In genomic region chr16:75269358-75269757, GRCh38 we compare ENCODE assay signal across 12 cellular contexts. TPM values are rescaled to one million over a fixed set of nuclear protein-coding genes. Genes with fewer than 3 reads are reported as not detected.
DNase-seq lines count a peak whose midpoint lies in the region; ATAC-seq, FAIRE-seq and TF ChIP-seq lines count a peak whose summit lies in the region.
"Not testable (repeated sequence)": the region's sequence is repeated elsewhere in the genome, so short reads cannot be mapped to it uniquely, and the experiment has no call there.
"Had no signal": no experiment of that assay in that cellular context is flagged by ENCODE, and none has a peak within 500 bp of the region (broad histone marks: within the 10 kb centered on the region; RNA-seq: fewer than 3 reads in every experiment).

No MANE protein-coding gene starts in this region.

- H3K36me3 ChIP-seq in HCT116 (ENCODE audit: control insufficient read depth in 1 of 2, insufficient read depth in 2 of 2, low read length in 2 of 2); HepG2 (replicated peaks in 1 of 2; ENCODE audit: control insufficient read depth in 1 of 2, insufficient read depth in 2 of 2, low read length in 2 of 2); parathyroid adenoma (ENCODE audit: control insufficient read depth, insufficient read depth, low read length): not testable (repeated sequence)

- not testable (repeated sequence) for H3K9me2 ChIP-seq in HCT116 (ENCODE audit: insufficient read depth)

- H3K9ac ChIP-seq in HCT116 (ENCODE audit: low read length); HepG2 (ENCODE audit: insufficient read depth, low read depth, low read length); parathyroid adenoma: not testable (repeated sequence)

- FAIRE-seq in A549 (lab: Jason Lieb, UNC); HepG2 (lab: Jason Lieb, UNC): not testable (repeated sequence)

- not testable (repeated sequence) for H4K20me1 ChIP-seq in HCT116 (ENCODE audit: insufficient read depth); HepG2 (ENCODE audit: insufficient read depth, low read length)

- H3K36me3 Mint-ChIP-seq in WTC11; nephron (ENCODE audit: low read depth): not testable (repeated sequence)

- DNase-seq in A549 (ENCODE audit: low read depth in 1 of 2, low spot score in 1 of 2); HCT116 (ENCODE audit: low read depth, low spot score); WTC11 (ENCODE audit: low spot score); HepG2 (ENCODE audit: low spot score): not testable (repeated sequence)
- DNase-seq in M059J (ENCODE audit: low read depth) = peak; percentile 71

- ATAC-seq in A549, HCT116, WTC11, HepG2: not testable (repeated sequence)

- 0 out of 2 replicates have a peak overlapping the region, but pooled peaks have one; percentile 63 for H3K27ac Mint-ChIP-seq in WTC11
- peak overlapping the region; percentile 53 to 84 (median 74) for H3K27ac Mint-ChIP-seq in nephron

- TF ChIP-seq POLR2A in A549 (IDR thresholded peaks at IDR 0.05; ENCODE audit: low read length); HCT116 (IDR thresholded peaks at IDR 0.05; ENCODE audit: borderline replicate concordance, extremely low read depth, insufficient read depth, insufficient read length); HepG2 (IDR thresholded peaks at IDR 0.05; ENCODE audit: insufficient read depth in 1 of 2, low read depth in 2 of 2, low read length in 2 of 2): not testable (repeated sequence)

- H3K27ac ChIP-seq in A549; HCT116 (ENCODE audit: low read depth, low read length); HepG2 (ENCODE audit: extremely low read length, insufficient read depth, low read length); parathyroid adenoma: not testable (repeated sequence)

- not testable (repeated sequence) for BruUV-seq in HCT116 (replicated peaks; lab: Mats Ljungman, UMichigan); HepG2 (replicated peaks; lab: Mats Ljungman, UMichigan)

- not testable (repeated sequence) for H3K27me3 Mint-ChIP-seq in WTC11 (ENCODE audit: low read depth); nephron (ENCODE audit: low read depth)

- RAD21 ChIA-PET in HCT116 (lab: Charles Lee; ENCODE audit: low non-redundant PET in 1 of 2, low total read pairs in 2 of 2, uncharacterized antibody in 2 of 2, unreplicated experiment in 2 of 2) = not testable (repeated sequence)

- CTCF ChIA-PET in A549 (lab: Yijun Ruan, JAX) (interaction anchor here (4.3 kb wide), 1 partner anchor 36 kb away, joined by 31 read pairs; no protein-coding TSS in a partner anchor), WTC11 (lab: Charles Lee) (interaction anchor here (0.6 kb wide), 1 partner anchor 15 kb away, joined by 3 read pairs; no protein-coding TSS in a partner anchor)
- CTCF ChIA-PET in HCT116 (lab: Charles Lee); HepG2 (lab: Yijun Ruan, JAX; ENCODE audit: low intra/inter-chr PET ratio, low total read pairs): not testable (repeated sequence)

- H3K9me3 ChIP-seq in A549; HCT116 (ENCODE audit: control insufficient read depth in 1 of 2, insufficient read depth in 1 of 2, low read depth in 1 of 2, low read length in 2 of 2); HepG2 (ENCODE audit: low read length); parathyroid adenoma (ENCODE audit: control insufficient read depth, low read length): not testable (repeated sequence)

- H3K4me1 Mint-ChIP-seq in WTC11 (peaks cover 12% of the 10 kb centered on the region), nephron (peaks cover 13% of the 10 kb centered on the region)

- not testable (repeated sequence) for H3K9me3 Mint-ChIP-seq in WTC11, nephron

- H3K4me2 ChIP-seq in A549; HepG2 (ENCODE audit: low read depth, low read length): not testable (repeated sequence)
- H3K4me2 ChIP-seq in HCT116 (ENCODE audit: low read length) = peak overlapping the region; percentile 31; the same call in 1 of the 2 replicates
- H3K4me2 ChIP-seq in parathyroid adenoma (ENCODE audit: low read length) = peak overlapping the region; percentile 53

- not testable (repeated sequence) for TF ChIP-seq CTCF in A549 (IDR thresholded peaks at IDR 0.05); HCT116 (IDR thresholded peaks at IDR 0.05 in 2 of 3, conservative IDR thresholded peaks at IDR 0.05 in 1 of 3; ENCODE audit: borderline replicate concordance in 1 of 3, insufficient read depth in 1 of 3, low read depth in 2 of 3, low read length in 2 of 3); WTC11 (IDR thresholded peaks at IDR 0.05); HepG2 (CRISPR knock-in tag; IDR thresholded peaks at IDR 0.05); nephron (IDR thresholded peaks at IDR 0.05; ENCODE audit: unreplicated experiment in 3 of 3); parathyroid adenoma (IDR thresholded peaks at IDR 0.05)

- H3K79me2 ChIP-seq in HCT116 (ENCODE audit: insufficient read depth, low read length) (peaks cover 13% of the 10 kb centered on the region), HepG2 (ENCODE audit: insufficient read depth, low read length) (peaks cover 13% of the 10 kb centered on the region)
- H3K79me2 ChIP-seq in parathyroid adenoma = not testable (repeated sequence)

- not testable (repeated sequence) for TF ChIP-seq RAD21 in A549 (conservative IDR thresholded peaks at IDR 0.05 in 1 of 2, IDR thresholded peaks at IDR 0.05 in 1 of 2); HCT116 (IDR thresholded peaks at IDR 0.05; ENCODE audit: low read depth); HepG2 (CRISPR knock-in tag; IDR thresholded peaks at IDR 0.05)

- POLR2A ChIA-PET in A549 (lab: Yijun Ruan, JAX); HCT116 (lab: Charles Lee); WTC11 (lab: Charles Lee): not testable (repeated sequence)
- POLR2A ChIA-PET in HepG2 (lab: Yijun Ruan, JAX) = interaction anchor here (1.7 kb wide), 1 partner anchor 24 kb away, joined by 11 read pairs; no protein-coding TSS in a partner anchor

- not testable (repeated sequence) for TF ChIP-seq EP300 in A549 (IDR thresholded peaks at IDR 0.05); HepG2 (IDR thresholded peaks at IDR 0.05; ENCODE audit: low read depth in 2 of 2, low read length in 2 of 2); HepG2 (CRISPR knock-in tag; IDR thresholded peaks at IDR 0.05; ENCODE audit: borderline replicate concordance)

- H3K4me1 ChIP-seq in A549 (peaks cover 44% of the 10 kb centered on the region), HCT116 (ENCODE audit: control insufficient read depth in 1 of 2, insufficient read depth in 2 of 2, low read length in 2 of 2) (peaks cover 39 to 79% of the 10 kb centered on the region in 2 experiments), HepG2 (ENCODE audit: insufficient read depth, low read length) (peaks cover 69% of the 10 kb centered on the region)
- H3K4me1 ChIP-seq in parathyroid adenoma = not testable (repeated sequence)

- WGBS in A549 (ENCODE audit: missing lambda C conversion rate) = 92% methylated on average over 9 of the region's 9 CpGs
- 87% methylated on average over 9 of the region's 9 CpGs for WGBS in HepG2 (ENCODE audit: low lambda C conversion rate)

- not testable (repeated sequence) for H2AFZ ChIP-seq in HCT116 (ENCODE audit: low read depth, low read length, poor library complexity, severe bottlenecking); HepG2 (ENCODE audit: low read length); parathyroid adenoma

- H3K27me3 ChIP-seq in HCT116 (ENCODE audit: insufficient read depth, low read length); HepG2 (ENCODE audit: control insufficient read depth in 1 of 2, insufficient read depth in 2 of 2, low read length in 2 of 2); parathyroid adenoma (ENCODE audit: control insufficient read depth, insufficient read depth, low read length): not testable (repeated sequence)

- not testable (repeated sequence) for H3K4me3 ChIP-seq in A549; HCT116 (replicated peaks in 1 of 2; ENCODE audit: low read depth in 1 of 2, low read length in 2 of 2); HepG2 (replicated peaks in 1 of 3; ENCODE audit: insufficient read depth in 1 of 3, low read depth in 2 of 3, low read length in 3 of 3); parathyroid adenoma (ENCODE audit: low read depth, low read length)

- intact Hi-C loops in HCT116 (cut with micrococcal nuclease); HepG2 (cut with micrococcal nuclease; ENCODE audit: unreplicated experiment): not testable (repeated sequence)

- not testable (repeated sequence) for H3K4me3 Mint-ChIP-seq in WTC11
- peak overlapping the region; percentile 35 to 69 (median 61) for H3K4me3 Mint-ChIP-seq in nephron

- in situ Hi-C loops in HepG2 (cut with HindIII; ENCODE audit: extremely low pct_ligation_motif_present, low pct_unique_long_range_greater_than_20kb) = loop anchor here (5.0 kb wide), 1 partner anchor 38 kb away; no protein-coding TSS in a partner anchor

RNA-seq across cellular contexts. Expression of gene BCAR1, which starts 17.9 kb away (rescaled TPM):
- 8.3 and 10.2 TPM in 2 replicates for polyA plus RNA-seq in A549 (2011; rRNA removed)
- 35.4 and 50.7 TPM in 2 replicates for polyA plus RNA-seq in A549 (2012; cell fraction: cytosol; rRNA removed)
- polyA plus RNA-seq in A549 (2012; cell fraction: nucleus; rRNA removed) = 81.8 and 122 TPM in 2 replicates
- 34.2 to 35.9 TPM (median 35.8 TPM) in 3 replicates for polyA plus RNA-seq in A549 (2017; fragmentation: RNase III; extraction: RNeasy Plus Mini Kit Qiagen cat#74134 plus additional on column Dnase treatment)
- 12.3 and 12.9 TPM in 2 replicates for polyA minus RNA-seq in A549 (2011; rRNA and poly(A)+ RNA removed)
- total RNA-seq in HCT116 (2021; ENCODE audit: unreplicated experiment) = 49.6 TPM
- 33.8 and 34.4 TPM in 2 replicates for polyA plus RNA-seq in HCT116 (2012)
- total RNA-seq in M059J (2014; rRNA removed; shearing (Covaris generic)) = 47.3 and 80.5 TPM in 2 replicates
- total RNA-seq in WTC11 (2021) = 87.3 to 95.6 TPM (median 88.6 TPM) in 3 replicates
- 35.9 and 48.1 TPM in 2 replicates for total RNA-seq in HepG2 (2016; rRNA removed; fragmentation: Illumina TruSeq; extraction: Trizol)
- 13.1 and 14.5 TPM in 2 replicates for total RNA-seq in HepG2 (2016; cell fraction: cytosol; rRNA removed; fragmentation: Illumina TruSeq; extraction: Trizol; ENCODE audit: low read depth)
- 33.1 and 51.1 TPM in 2 replicates for total RNA-seq in HepG2 (2016; cell fraction: insoluble cytoplasmic fraction; rRNA removed; fragmentation: Illumina TruSeq; extraction: Trizol)
- total RNA-seq in HepG2 (2016; cell fraction: membrane; rRNA removed; fragmentation: Illumina TruSeq; extraction: Trizol) = 38.7 and 43.1 TPM in 2 replicates
- total RNA-seq in HepG2 (2016; cell fraction: nucleus; rRNA removed; fragmentation: Illumina TruSeq; extraction: Trizol) = 38.1 and 45.0 TPM in 2 replicates
- 51.7 and 57.8 TPM in 2 replicates for polyA plus RNA-seq in HepG2 (2011; rRNA removed)
- 31.6 and 53.3 TPM in 2 replicates for polyA plus RNA-seq in HepG2 (2011; cell fraction: cytosol; rRNA removed)
- polyA plus RNA-seq in HepG2 (2011; cell fraction: nucleus; rRNA removed) = 202 and 242 TPM in 2 replicates
- polyA plus RNA-seq in HepG2 (2012) = 39.6 and 65.3 TPM in 2 replicates
- 13.2 and 13.9 TPM in 2 replicates for polyA plus RNA-seq in HepG2 (2016; cell fraction: cytosol; fragmentation: Illumina TruSeq; extraction: Trizol; ENCODE audit: low read depth)
- polyA plus RNA-seq in HepG2 (2016; cell fraction: insoluble cytoplasmic fraction; fragmentation: Illumina TruSeq; extraction: Trizol; ENCODE audit: low read depth) = 47.9 and 56.1 TPM in 2 replicates
- polyA plus RNA-seq in HepG2 (2016; cell fraction: membrane; fragmentation: Illumina TruSeq; extraction: Trizol; ENCODE audit: low read depth) = 24.5 and 27.8 TPM in 2 replicates
- 68.9 and 74.0 TPM in 2 replicates for polyA plus RNA-seq in HepG2 (2016; cell fraction: nucleus; fragmentation: Illumina TruSeq; extraction: Trizol; ENCODE audit: insufficient read depth, low read depth)
- 35.0 and 120 TPM in 2 replicates for polyA minus RNA-seq in HepG2 (2011; rRNA and poly(A)+ RNA removed; ENCODE audit: low replicate concordance)
- polyA minus RNA-seq in HepG2 (2011; cell fraction: cytosol; rRNA and poly(A)+ RNA removed) = 32.5 and 33.4 TPM in 2 replicates
- polyA minus RNA-seq in HepG2 (2011; cell fraction: nucleus; rRNA and poly(A)+ RNA removed) = 77.6 and 107 TPM in 2 replicates
- polyA plus RNA-seq: CD14-positive monocyte had no signal

RNA-seq across cellular contexts. Expression of gene CTRB1, which starts 50.6 kb away (rescaled TPM):
- polyA plus RNA-seq in A549 (2011; rRNA removed) (not detected in 2 replicates), A549 (2017; fragmentation: RNase III; extraction: RNeasy Plus Mini Kit Qiagen cat#74134 plus additional on column Dnase treatment) (not detected in 3 replicates), HepG2 (2011; rRNA removed) (0.55 TPM in 1 of 2 replicates, not detected in the other)
- polyA plus RNA-seq in A549 (2012; cell fraction: cytosol; rRNA removed) = not detected in 2 replicates
- 0.06 TPM in 1 of 2 replicates, not detected in the other for polyA plus RNA-seq in A549 (2012; cell fraction: nucleus; rRNA removed)
- polyA minus RNA-seq in A549 (2011; rRNA and poly(A)+ RNA removed) = not detected in 2 replicates
- total RNA-seq in HCT116 (2021; ENCODE audit: unreplicated experiment) (5.6 TPM), WTC11 (2021) (3.9 to 5.7 TPM (median 5.7 TPM) in 3 replicates), HepG2 (2016; rRNA removed; fragmentation: Illumina TruSeq; extraction: Trizol) (not detected in 2 replicates)
- 0.10 TPM in 1 of 2 replicates, not detected in the other for polyA plus RNA-seq in HCT116 (2012)
- total RNA-seq in M059J (2014; rRNA removed; shearing (Covaris generic)) = not detected in 2 replicates
- total RNA-seq in HepG2 (2016; cell fraction: cytosol; rRNA removed; fragmentation: Illumina TruSeq; extraction: Trizol; ENCODE audit: low read depth) = not detected in 2 replicates
- not detected in 2 replicates for total RNA-seq in HepG2 (2016; cell fraction: insoluble cytoplasmic fraction; rRNA removed; fragmentation: Illumina TruSeq; extraction: Trizol)
- not detected in 2 replicates for total RNA-seq in HepG2 (2016; cell fraction: membrane; rRNA removed; fragmentation: Illumina TruSeq; extraction: Trizol)
- total RNA-seq in HepG2 (2016; cell fraction: nucleus; rRNA removed; fragmentation: Illumina TruSeq; extraction: Trizol) = not detected in 2 replicates
- 0.13 and 0.14 TPM in 2 replicates for polyA plus RNA-seq in HepG2 (2011; cell fraction: cytosol; rRNA removed)
- 0.47 TPM in 1 of 2 replicates, not detected in the other for polyA plus RNA-seq in HepG2 (2011; cell fraction: nucleus; rRNA removed)
- not detected in 2 replicates for polyA plus RNA-seq in HepG2 (2012)
- not detected in 2 replicates for polyA plus RNA-seq in HepG2 (2016; cell fraction: cytosol; fragmentation: Illumina TruSeq; extraction: Trizol; ENCODE audit: low read depth)
- polyA plus RNA-seq in HepG2 (2016; cell fraction: insoluble cytoplasmic fraction; fragmentation: Illumina TruSeq; extraction: Trizol; ENCODE audit: low read depth) = not detected in 2 replicates
- polyA plus RNA-seq in HepG2 (2016; cell fraction: membrane; fragmentation: Illumina TruSeq; extraction: Trizol; ENCODE audit: low read depth) = not detected in 2 replicates
- polyA plus RNA-seq in HepG2 (2016; cell fraction: nucleus; fragmentation: Illumina TruSeq; extraction: Trizol; ENCODE audit: insufficient read depth, low read depth) = not detected in 2 replicates
- not detected in 2 replicates for polyA minus RNA-seq in HepG2 (2011; rRNA and poly(A)+ RNA removed; ENCODE audit: low replicate concordance)
- polyA minus RNA-seq in HepG2 (2011; cell fraction: cytosol; rRNA and poly(A)+ RNA removed) = not detected in 2 replicates
- polyA minus RNA-seq in HepG2 (2011; cell fraction: nucleus; rRNA and poly(A)+ RNA removed) = not detected in 2 replicates
- total RNA-seq: Calu3; CD4-positive, alpha-beta memory T cell; Daoy; G401 had no signal
- polyA plus RNA-seq: CD14-positive monocyte; CD4-positive, alpha-beta memory T cell had no signal
